Comparison of ENCODE assay signal across 34 cellular contexts in the genomic region with DNA sequence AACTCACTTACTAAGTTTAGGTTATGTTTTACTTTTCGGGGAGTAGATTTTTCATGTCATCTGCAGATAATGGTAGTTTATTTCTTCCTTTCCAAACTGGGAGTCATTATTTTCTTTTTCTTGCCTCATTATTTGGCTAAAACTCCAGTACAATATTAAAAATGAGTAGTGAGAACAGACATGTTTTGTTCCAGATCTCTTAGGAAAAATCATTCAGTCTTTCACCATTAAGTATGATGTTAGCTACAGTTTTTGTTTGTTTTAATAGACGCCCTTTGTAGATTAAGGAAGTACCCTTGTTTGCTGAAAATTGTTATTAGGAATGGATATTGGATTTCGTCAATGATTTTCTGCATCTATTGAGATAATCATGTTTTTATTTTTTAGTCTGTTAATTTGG.
"Had no signal": no experiment of that assay in that cellular context is flagged by ENCODE, and none has a peak within 500 bp of the region (broad histone marks: within the 10 kb centered on the region; RNA-seq: fewer than 3 reads in every experiment).

No MANE protein-coding gene starts in this region.

- H3K4me2 ChIP-seq: KMS-11 had no signal

- H3K9ac ChIP-seq: KMS-11 had no signal

- H3K36me3 ChIP-seq: MG63 had no signal

- H3K4me3 ChIP-seq: MG63 had no signal

- DNase-seq: Kasumi-1, MG63, MM.1S, MV-4-11, NCI-H1048, NCI-H1092, NCI-H1092 treated with DMSO at 0.1 percent for 48 hours, NCI-H1105, NCI-H1105 treated with DMSO at 0.1 percent for 48 hours, NCI-H1417, NCI-H1417 treated with DMSO at 0.1 percent for 48 hours, NCI-H1436, NCI-H1436 treated with DMSO at 0.1 percent for 48 hours, NCI-H146, NCI-H1694, NCI-H1694 treated with DMSO at 0.1 percent for 48 hours, NCI-H187, NCI-H187 treated with DMSO at 0.1 percent for 48 hours, NCI-H1930, NCI-H2029, NCI-H2029 treated with DMSO at 0.1 percent for 48 hours, NCI-H2081, NCI-H2081 treated with DMSO at 0.1 percent for 48 hours, NCI-H2107, NCI-H2171, NCI-H2171 treated with DMSO at 0.1 percent for 48 hours, NCI-H2227 treated with DMSO at 0.1 percent for 48 hours, NCI-H226, NCI-H345, NCI-H446, NCI-H446 treated with DMSO at 0.1 percent for 48 hours, NCI-H510A, NCI-H510A treated with DMSO at 0.1 percent for 48 hours had no signal

- H3K27ac ChIP-seq: KMS-11 had no signal

- H3K27me3 ChIP-seq: MG63 had no signal
